ENCODE assay signal across 8 cellular contexts in the genomic region with DNA sequence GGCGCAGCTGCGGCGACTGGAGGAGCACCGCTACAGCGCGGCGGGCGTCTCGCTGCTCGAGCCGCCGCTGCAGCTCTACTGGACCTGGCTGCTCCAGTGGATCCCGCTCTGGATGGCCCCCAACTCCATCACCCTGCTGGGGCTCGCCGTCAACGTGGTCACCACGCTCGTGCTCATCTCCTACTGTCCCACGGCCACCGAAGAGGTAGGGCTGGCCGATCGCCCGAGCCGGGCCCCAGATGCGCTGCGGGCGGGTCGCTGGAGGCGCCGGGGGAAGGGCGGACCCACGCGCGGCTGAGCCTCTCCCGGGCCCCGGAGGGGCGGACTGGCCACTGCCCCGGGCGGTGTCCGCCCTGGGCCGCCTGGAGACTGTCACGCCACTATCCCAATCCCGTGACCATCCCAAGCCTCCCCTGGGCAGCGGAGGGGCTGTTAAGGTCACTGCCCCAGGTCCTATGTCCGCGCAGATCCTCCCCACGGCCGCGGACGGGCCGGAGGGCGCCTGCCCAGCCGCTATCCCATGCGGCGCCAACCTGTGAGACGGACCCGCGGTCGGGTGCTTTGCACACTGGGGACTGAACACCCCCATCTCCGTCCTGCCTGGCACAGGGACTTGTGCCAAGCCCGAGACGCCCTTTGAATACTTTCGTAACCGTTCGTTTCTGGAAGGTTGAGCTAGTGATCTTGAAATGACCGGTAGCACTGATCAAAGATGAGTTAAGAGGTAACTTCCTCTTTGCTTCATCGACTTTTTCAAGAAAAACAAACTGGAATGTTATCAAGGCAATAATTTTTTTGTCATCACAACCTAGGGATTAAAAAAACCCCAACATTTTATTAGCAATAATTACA. TPM values are rescaled to one million over a fixed set of nuclear protein-coding genes. Genes with fewer than 3 reads are reported as not detected.
DNase-seq lines count a peak whose midpoint lies in the region; TF ChIP-seq lines count a peak whose summit lies in the region.

No MANE protein-coding gene starts in this region.

- intact Hi-C loops in stomach (cut with DNase I; ENCODE audit: low total_unique reads): no loop called here

- TF ChIP-seq CTCF in WERI-Rb-1 (IDR thresholded peaks at IDR 0.05; ENCODE audit: low read depth, low read length) (no peak), endothelial cell (IDR thresholded peaks at IDR 0.05; ENCODE audit: unreplicated experiment) (no peak), stomach (IDR thresholded peaks at IDR 0.05) (no peak)

- no peak for TF ChIP-seq POLR2A in stomach (IDR thresholded peaks at IDR 0.05)

- 0 to 1% (median 0%) methylated on average over 32 to 67 of the region's 67 CpGs for WGBS in stomach, 5 donors

- DNase-seq in SIG-M5 treated with dmso at 0.1 percent for 504 hours (lab: John Stamatoyannopoulos, UW; ENCODE audit: unreplicated experiment): peak; percentile 57
- DNase-seq in SIG-M5 (lab: John Stamatoyannopoulos, UW): no peak
- DNase-seq in GOT3 (lab: John Stamatoyannopoulos, UW): peak; percentile 10
- no peak for DNase-seq in Jurkat, Clone E6-1 (ENCODE audit: low read depth, low spot score)
- DNase-seq in WERI-Rb-1: peak; percentile 44
- peak; percentile 20 for DNase-seq in endothelial cell (ENCODE audit: low spot score)
- peak; percentile 64 for DNase-seq in medulla oblongata (ENCODE audit: extremely low spot score)
- DNase-seq in stomach: peak; percentile 64

- H3K9me3 ChIP-seq in WERI-Rb-1 (ENCODE audit: severe bottlenecking) (no peaks in the 10 kb centered on the region), stomach (no peaks in the 10 kb centered on the region)

- no peaks in the 10 kb centered on the region for H3K9me3 Mint-ChIP-seq in endothelial cell (ENCODE audit: unreplicated experiment)

- H3K36me3 ChIP-seq in WERI-Rb-1 (no peaks in the 10 kb centered on the region), stomach (peaks cover 0 to under 1% (median 0%) of the 10 kb centered on the region in 4 donors)

- H3K4me3 ChIP-seq in Jurkat, Clone E6-1 (ENCODE audit: low read length): peak overlapping the region; percentile 76
- H3K4me3 ChIP-seq in WERI-Rb-1 (ENCODE audit: low read depth, low read length) (peak overlapping the region; percentile 71), stomach (peak overlapping the region; percentile 84 to 95 (median 90))

- H3K27ac ChIP-seq in WERI-Rb-1: peak overlapping the region; percentile 94
- H3K27ac ChIP-seq in stomach: peak overlapping the region; percentile 92 to 96 (median 95)

- H3K4me1 ChIP-seq in stomach: peaks cover 30 to 66% (median 51%) of the 10 kb centered on the region in 4 donors

- peaks cover 5% of the 10 kb centered on the region for H3K4me1 Mint-ChIP-seq in endothelial cell (ENCODE audit: unreplicated experiment)

- peak overlapping the region; percentile 52 for H3K27ac Mint-ChIP-seq in endothelial cell (ENCODE audit: unreplicated experiment)

- H3K4me3 Mint-ChIP-seq in endothelial cell (ENCODE audit: unreplicated experiment): peak overlapping the region; percentile 96

- peaks cover 7% of the 10 kb centered on the region for H3K27me3 Mint-ChIP-seq in endothelial cell (ENCODE audit: unreplicated experiment)

- no peaks in the 10 kb centered on the region for H3K27me3 ChIP-seq in WERI-Rb-1 (ENCODE audit: insufficient read depth, low read depth, severe bottlenecking)
- H3K27me3 ChIP-seq in stomach: no peaks in the 10 kb centered on the region

- TF ChIP-seq EP300 in stomach (IDR thresholded peaks at IDR 0.05): no peak

- no peaks in the 10 kb centered on the region for H3K36me3 Mint-ChIP-seq in endothelial cell (ENCODE audit: low read depth, unreplicated experiment)

RNA-seq across cellular contexts. Expression of gene CHPT1, which starts 0.7 kb away (rescaled TPM):
- 28.9 TPM for polyA plus RNA-seq in Jurkat, Clone E6-1 (2012; ENCODE audit: insufficient read depth, insufficient read length)
- total RNA-seq in endothelial cell (ENCODE audit: unreplicated experiment) (6.2 TPM), stomach (100 to 1,000 TPM in 2 of 5 donors, 10 to 100 TPM in 3; 71.9 to 618 (median 94.5) TPM)
- 10 to 100 TPM; 34.2 to 53.9 (median 47.2) TPM for polyA plus RNA-seq in stomach

RNA-seq across cellular contexts. Expression of gene SYCP3, which starts 41.1 kb away (rescaled TPM):
- not detected for polyA plus RNA-seq in Jurkat, Clone E6-1 (2012; ENCODE audit: insufficient read depth, insufficient read length)
- total RNA-seq in endothelial cell (ENCODE audit: unreplicated experiment) (not detected), stomach (under 1 TPM in 1 of 5 donors, not detected in 4; 0.89 TPM)
- polyA plus RNA-seq in stomach: under 1 TPM in 1 of 3 donors, not detected in 2; 0.28 TPM

Comparison
In these comparisons a context has a peak if more than half of its experiments do, and no peak if none do; other contexts are left out.
1. DNase-seq: peak in SIG-M5 treated with dmso at 0.1 percent for 504 hours (single experiment), GOT3 (single experiment), WERI-Rb-1 (single experiment), endothelial cell (single experiment), medulla oblongata (single experiment) and stomach (single experiment); none in SIG-M5 (single experiment) and Jurkat, Clone E6-1 (single experiment).
2. RNA of gene CHPT1, which starts 0.7 kb away (total RNA-seq): 71.9 to 618 TPM in stomach; 6.2 TPM in endothelial cell (single experiment); every median in the first group is over 10 times any median in the second.
3. Peak in every context shown above with its lines, with median percentiles within 50 percentile points of each other: H3K4me3 ChIP-seq.